Comparison of ENCODE assay signal across 7 cellular contexts in genomic region chr2:85853499-85854165, GRCh38. TPM values are rescaled to one million over a fixed set of nuclear protein-coding genes. Genes with fewer than 3 reads are reported as not detected.
DNase-seq lines count a peak whose midpoint lies in the region; ATAC-seq and TF ChIP-seq lines count a peak whose summit lies in the region.

No MANE protein-coding gene starts in this region.

- no peak for TF ChIP-seq CTCF in lung (IDR thresholded peaks at IDR 0.05; ENCODE audit: control extremely low read depth, extremely low read depth)

- peaks cover 0 to 8% of the 10 kb centered on the region in 2 donors for H3K36me3 ChIP-seq in lung (ENCODE audit: control insufficient read depth in 2 of 2, insufficient read depth in 2 of 2, low read length in 2 of 2)

- 41 to 51% methylated on average over 10 of the region's 10 CpGs for WGBS in lung, 2 donors

- no peaks in the 10 kb centered on the region for H3K9me3 ChIP-seq in lung (ENCODE audit: control insufficient read depth in 2 of 2, insufficient read depth in 1 of 2, low read length in 1 of 2)

- peak; percentile 58 for ATAC-seq in HG02885 (IDR thresholded peaks at IDR 0.05; ENCODE audit: poor library complexity, unreplicated experiment)
- no peak for ATAC-seq in lung (ENCODE audit: insufficient read depth, low FRiP score)

- no peaks in the 10 kb centered on the region for H3K27me3 ChIP-seq in lung (ENCODE audit: control insufficient read depth, insufficient read depth)

- peaks cover 0 to 6% of the 10 kb centered on the region in 2 donors for H3K4me1 ChIP-seq in lung (ENCODE audit: control insufficient read depth in 2 of 2, insufficient read depth in 2 of 2, low read length in 2 of 2)

- no peak overlapping the region for H3K4me3 ChIP-seq in lung

- peak overlapping the region; percentile 36 to 73 for H3K27ac ChIP-seq in lung (ENCODE audit: low read depth in 1 of 2, low read length in 1 of 2)

- peak; percentile 7 for TF ChIP-seq POLR2A in GM19193 (IDR thresholded peaks at IDR 0.05; ENCODE audit: extremely low read depth, insufficient read depth, insufficient read length)

- DNase-seq in T-helper 9 cell (peak; percentile 10), lung (ENCODE audit: low spot score) (no peak), cerebellar cortex (ENCODE audit: low spot score) (no peak), foreskin melanocyte (no peak), DMS 273 (lab: John Stamatoyannopoulos, UW; ENCODE audit: unreplicated experiment) (no peak)

RNA-seq across cellular contexts. Expression of gene ST3GAL5, which starts 35.2 kb away (rescaled TPM):
- total RNA-seq in lung, result 100 to 1,000 TPM in 1 of 2 donors, 10 to 100 TPM in 1; 71.1 to 149 TPM
- 10 to 100 TPM; 31.1 to 57.7 TPM for polyA plus RNA-seq in lung
